ENCODE assay signal across 9 cellular contexts in the genomic region with DNA sequence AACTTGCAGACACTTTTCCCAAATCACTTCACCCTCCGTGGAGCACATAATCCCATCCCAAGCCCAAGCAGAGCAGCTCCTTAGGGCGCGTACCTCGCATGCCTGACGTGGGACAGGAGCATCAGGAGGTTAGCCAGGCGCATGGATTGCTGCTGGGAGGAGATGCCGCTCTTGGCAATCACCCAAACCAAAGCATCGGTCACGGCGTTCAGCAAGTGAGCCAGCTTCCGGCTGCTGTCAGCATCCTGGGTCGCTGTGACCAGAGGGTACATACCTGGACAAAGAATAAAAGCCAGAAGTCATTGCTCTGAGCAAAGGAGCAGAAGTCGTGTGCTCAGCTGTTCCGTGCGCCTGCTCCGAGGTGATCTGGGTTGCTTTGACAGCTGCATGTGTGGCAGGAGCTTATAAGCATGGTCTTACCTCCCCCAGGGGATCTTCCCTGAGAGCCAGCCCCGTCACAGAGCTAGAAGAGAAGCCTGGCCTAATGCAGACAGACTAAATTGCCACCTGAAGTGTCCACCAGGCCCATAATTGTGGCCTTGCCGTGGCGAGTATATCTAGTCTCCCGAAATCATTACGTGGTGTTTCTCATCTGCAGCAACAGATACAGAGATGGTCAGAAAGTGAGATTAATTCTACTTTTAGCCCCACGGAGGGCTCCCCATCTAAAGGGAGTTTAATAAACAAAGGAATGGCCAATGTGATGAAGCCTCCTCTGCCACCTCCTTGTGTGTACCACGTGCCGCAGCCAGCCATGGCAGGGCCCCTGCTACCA. TPM values are rescaled to one million over a fixed set of nuclear protein-coding genes. Genes with fewer than 3 reads are reported as not detected.
DNase-seq lines count a peak whose midpoint lies in the region; ATAC-seq and TF ChIP-seq lines count a peak whose summit lies in the region.
"Had no signal": no experiment of that assay in that cellular context is flagged by ENCODE, and none has a peak within 500 bp of the region (broad histone marks: within the 10 kb centered on the region; RNA-seq: fewer than 3 reads in every experiment).

No MANE protein-coding gene starts in this region.

- ATAC-seq in GM18505 (IDR thresholded peaks at IDR 0.05; ENCODE audit: unreplicated experiment) (peak; percentile 1), HG03457 (IDR thresholded peaks at IDR 0.05; ENCODE audit: unreplicated experiment) (peak; percentile 11), T-helper 17 cell (peak; percentile 9)

- peaks cover 1% of the 10 kb centered on the region for H3K27me3 Mint-ChIP-seq in T-helper 17 cell

- H3K9me3 ChIP-seq in T-helper 17 cell (ENCODE audit: control insufficient read depth, low read length, poor library complexity, severe bottlenecking), result no peaks in the 10 kb centered on the region

- no peaks in the 10 kb centered on the region for H3K36me3 Mint-ChIP-seq in T-helper 17 cell (ENCODE audit: low read depth)

- H3K4me1 Mint-ChIP-seq in T-helper 17 cell, result peaks cover 27% of the 10 kb centered on the region

- peak overlapping the region; percentile 12 for H3K4me3 Mint-ChIP-seq in T-helper 17 cell

- peak overlapping the region; percentile 87 for H3K27ac Mint-ChIP-seq in T-helper 17 cell

- no peak for TF ChIP-seq POLR2A in GM18505 (IDR thresholded peaks at IDR 0.05; ENCODE audit: borderline replicate concordance, extremely low read depth, insufficient read depth, insufficient read length)

- DNase-seq in T-helper 17 cell (no peak), myocyte (ENCODE audit: low read depth) (peak; percentile 21), COLO668 (lab: John Stamatoyannopoulos, UW; ENCODE audit: unreplicated experiment) (no peak), GM19238 (ENCODE audit: insufficient read length, low spot score) (no peak), superior temporal gyrus (ENCODE audit: extremely low spot score) (no peak), SKM-1 (lab: John Stamatoyannopoulos, UW; ENCODE audit: unreplicated experiment) (no peak)
- DNase-seq: T1000 had no signal

RNA-seq across cellular contexts. Expression of a gene that starts 59.1 kb away (rescaled TPM):
- total RNA-seq in T-helper 17 cell (under 1 TPM; 0.29 to 0.42 TPM), myocyte (0.16 and 0.43 TPM in 2 replicates)
- polyA plus RNA-seq in myocyte (2012), result 0.01 TPM
